ENCODE assay signal across 8 cellular contexts in the genomic region with DNA sequence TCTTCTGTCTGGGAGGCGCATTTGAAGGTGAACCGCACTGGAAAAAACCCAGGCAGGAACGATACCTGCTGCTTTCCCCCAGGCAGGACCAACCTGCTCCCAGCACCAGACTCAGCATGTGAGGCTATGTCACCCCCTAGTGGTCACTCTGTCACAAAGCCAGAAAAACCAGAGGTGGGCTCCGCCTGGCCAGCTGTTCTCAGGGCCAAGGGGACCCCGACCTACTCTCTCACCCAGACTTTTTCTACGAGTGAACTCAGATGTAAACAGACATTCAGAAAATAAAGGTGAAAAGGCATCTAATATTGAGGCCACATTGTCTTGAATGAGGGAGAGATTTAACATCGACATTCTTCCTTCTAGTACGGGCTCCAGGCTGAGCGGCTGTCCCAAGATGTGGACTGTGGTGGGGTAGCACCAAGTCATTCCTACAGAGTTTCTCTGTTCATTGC.
DNase-seq lines count a peak whose midpoint lies in the region; ATAC-seq and TF ChIP-seq lines count a peak whose summit lies in the region.

No MANE protein-coding gene starts in this region.

- H3K4me3 ChIP-seq in esophagus squamous epithelium (no peak overlapping the region), upper lobe of left lung (no peak overlapping the region)

- DNase-seq in EL (peak; percentile 60), NCI-H748 treated with DMSO at 0.1 percent for 48 hours (lab: John Stamatoyannopoulos, UW) (peak; percentile 61), activated T-cell treated with anti-CD3 and anti-CD28 coated beads for 48 hours (ENCODE audit: low read depth) (peak; percentile 48), esophagus squamous epithelium (lab: John Stamatoyannopoulos, UW) (no peak), upper lobe of left lung (peak in 1 of 2 donors; percentile 67)
- DNase-seq in natural killer cell treated with Interleukin-12 subunit alpha and Interleukin-12 subunit beta and Interleukin-15 and Interleukin-18, amount 100 ng/mL, for 72 hours (ENCODE audit: low spot score) = no peak

- ATAC-seq in HG02981 (IDR thresholded peaks at IDR 0.05; ENCODE audit: unreplicated experiment) = peak; percentile 55
- peak; percentile 63 to 74 for ATAC-seq in natural killer cell treated with Interleukin-12 subunit alpha and Interleukin-12 subunit beta and Interleukin-15 and Interleukin-18, amount 100 ng/mL, for 72 hours
- ATAC-seq in upper lobe of left lung (ENCODE audit: low FRiP score in 2 of 2) = peak; percentile 56 to 68
- no peak for ATAC-seq in GM21576 (IDR thresholded peaks at IDR 0.05; ENCODE audit: unreplicated experiment)

- peaks cover 0 to 2% (median 0%) of the 10 kb centered on the region in 3 donors for H3K36me3 ChIP-seq in esophagus squamous epithelium
- H3K36me3 ChIP-seq in upper lobe of left lung = no peaks in the 10 kb centered on the region

- H3K27me3 Mint-ChIP-seq in natural killer cell treated with Interleukin-12 subunit alpha and Interleukin-12 subunit beta and Interleukin-15 and Interleukin-18, amount 100 ng/mL, for 72 hours = no peaks in the 10 kb centered on the region

- H3K36me3 Mint-ChIP-seq in natural killer cell treated with Interleukin-12 subunit alpha and Interleukin-12 subunit beta and Interleukin-15 and Interleukin-18, amount 100 ng/mL, for 72 hours = no peaks in the 10 kb centered on the region

- H3K4me1 Mint-ChIP-seq in natural killer cell treated with Interleukin-12 subunit alpha and Interleukin-12 subunit beta and Interleukin-15 and Interleukin-18, amount 100 ng/mL, for 72 hours (ENCODE audit: low read depth in 2 of 2) = peaks cover 17 to 18% of the 10 kb centered on the region in 2 donors

- H3K27ac ChIP-seq in esophagus squamous epithelium (no peak overlapping the region), upper lobe of left lung (no peak overlapping the region)

- H3K27me3 ChIP-seq in esophagus squamous epithelium (no peaks in the 10 kb centered on the region), upper lobe of left lung (no peaks in the 10 kb centered on the region)

- no peaks in the 10 kb centered on the region for H3K9me3 Mint-ChIP-seq in natural killer cell treated with Interleukin-12 subunit alpha and Interleukin-12 subunit beta and Interleukin-15 and Interleukin-18, amount 100 ng/mL, for 72 hours

- intact Hi-C loops in esophagus squamous epithelium (cut with DNase I) = loop anchor here (10.0 kb wide), 1 partner anchor 395 kb away; no protein-coding TSS in a partner anchor

- 40 to 42% methylated on average over 1 to 9 of the region's 9 CpGs for WGBS in esophagus squamous epithelium, 2 donors
- WGBS in upper lobe of left lung, 2 donors = 43 to 48% methylated on average over 7 to 9 of the region's 9 CpGs

- no peak overlapping the region for H3K27ac Mint-ChIP-seq in natural killer cell treated with Interleukin-12 subunit alpha and Interleukin-12 subunit beta and Interleukin-15 and Interleukin-18, amount 100 ng/mL, for 72 hours

- TF ChIP-seq EP300 in upper lobe of left lung (IDR thresholded peaks at IDR 0.05) = no peak

- TF ChIP-seq CTCF in esophagus squamous epithelium (IDR thresholded peaks at IDR 0.05) (peak; percentile 59 to 89 (median 82)), upper lobe of left lung (IDR thresholded peaks at IDR 0.05) (peak; percentile 66 to 84 (median 80))

- H3K4me3 Mint-ChIP-seq in natural killer cell treated with Interleukin-12 subunit alpha and Interleukin-12 subunit beta and Interleukin-15 and Interleukin-18, amount 100 ng/mL, for 72 hours = no peak overlapping the region

- TF ChIP-seq POLR2A in esophagus squamous epithelium (IDR thresholded peaks at IDR 0.05) (no peak), upper lobe of left lung (IDR thresholded peaks at IDR 0.05) (no peak)

- H3K9me3 ChIP-seq in esophagus squamous epithelium = no peaks in the 10 kb centered on the region
- H3K9me3 ChIP-seq in upper lobe of left lung = no peaks in the 10 kb centered on the region

- H3K4me1 ChIP-seq in esophagus squamous epithelium (peaks cover 6 to 61% (median 40%) of the 10 kb centered on the region in 3 donors), upper lobe of left lung (peaks cover 13 to 23% (median 20%) of the 10 kb centered on the region in 4 donors)

Comparison
In these comparisons a context has a peak if more than half of its experiments do, and no peak if none do; other contexts are left out.
1. DNase-seq: peak in EL (single experiment), NCI-H748 treated with DMSO at 0.1 percent for 48 hours (single experiment) and activated T-cell treated with anti-CD3 and anti-CD28 coated beads for 48 hours (single experiment); none in esophagus squamous epithelium (single experiment) and natural killer cell treated with Interleukin-12 subunit alpha and Interleukin-12 subunit beta and Interleukin-15 and Interleukin-18, amount 100 ng/mL, for 72 hours (single experiment).